Comparison of ENCODE assay signal across 24 cellular contexts in the genomic region with DNA sequence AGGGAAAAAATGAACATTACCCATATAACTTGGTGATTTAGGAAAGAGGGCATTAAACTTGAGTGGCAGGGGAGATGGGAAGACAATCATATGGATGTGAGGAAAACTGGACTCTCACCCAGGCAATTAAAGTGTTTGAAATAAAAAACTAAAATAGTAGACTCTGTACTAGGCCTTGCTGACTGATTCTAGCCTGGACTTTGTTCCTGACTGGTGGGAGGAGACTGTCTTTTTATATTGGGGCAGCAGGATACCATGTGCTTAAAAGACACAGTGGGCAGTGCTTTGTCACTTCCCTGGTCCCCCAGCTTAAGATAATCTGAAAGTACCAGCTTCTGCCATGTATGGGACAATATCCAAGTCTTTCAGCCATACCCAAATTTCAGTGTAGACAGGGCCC.
DNase-seq lines count a peak whose midpoint lies in the region; ATAC-seq, FAIRE-seq and TF ChIP-seq lines count a peak whose summit lies in the region.
"Had no signal": no experiment of that assay in that cellular context is flagged by ENCODE, and none has a peak within 500 bp of the region (broad histone marks: within the 10 kb centered on the region; RNA-seq: fewer than 3 reads in every experiment).

No MANE protein-coding gene starts in this region.

- no peak overlapping the region for H3K27ac Mint-ChIP-seq in activated CD4-positive, alpha-beta T cell treated with anti-CD3 and anti-CD28 coated beads, Interleukin-2, amount 10 ng/mL, durations not matched to agents 24 days and 14 days
- no peak overlapping the region for H3K27ac Mint-ChIP-seq in activated CD4-positive, alpha-beta T cell treated with anti-CD3 and anti-CD28 coated beads, Interleukin-2, amount 10 ng/mL, durations not matched to agents 7 days and 5 days
- H3K27ac Mint-ChIP-seq: B cell; CD4-positive, CD25-positive, alpha-beta regulatory T cell; CD8-positive, alpha-beta T cell; HFFc6 had no signal

- in situ Hi-C loops in HepG2 (cut with HindIII; ENCODE audit: extremely low pct_ligation_motif_present, low pct_unique_long_range_greater_than_20kb), result no loop called here

- no peak for FAIRE-seq in HepG2 (lab: Jason Lieb, UNC)
- FAIRE-seq: A204.1, G401.6, GM12892, H54 had no signal

- H3K4me3 ChIP-seq in HepG2 (replicated peaks in 1 of 3; ENCODE audit: insufficient read depth in 1 of 3, low read depth in 2 of 3, low read length in 3 of 3) (no peak overlapping the region), mucosa of descending colon (no peak overlapping the region)
- H3K4me3 ChIP-seq: BLaER1, HAP-1 had no signal

- TF ChIP-seq EP300 in HepG2 (IDR thresholded peaks at IDR 0.05; ENCODE audit: low read depth in 2 of 2, low read length in 2 of 2) (no peak), HepG2 (CRISPR knock-in tag; IDR thresholded peaks at IDR 0.05; ENCODE audit: borderline replicate concordance) (no peak)

- H3K4me1 Mint-ChIP-seq in activated CD4-positive, alpha-beta T cell treated with anti-CD3 and anti-CD28 coated beads, Interleukin-2, amount 10 ng/mL, durations not matched to agents 24 days and 14 days, result no peaks in the 10 kb centered on the region
- no peaks in the 10 kb centered on the region for H3K4me1 Mint-ChIP-seq in activated CD4-positive, alpha-beta T cell treated with anti-CD3 and anti-CD28 coated beads, Interleukin-2, amount 10 ng/mL, durations not matched to agents 7 days and 5 days
- H3K4me1 Mint-ChIP-seq: B cell; CD4-positive, CD25-positive, alpha-beta regulatory T cell had no signal

- peak; percentile 32 for DNase-seq in activated CD4-positive, alpha-beta T cell treated with anti-CD3 and anti-CD28 coated beads, Interleukin-2, amount 10 ng/mL, durations not matched to agents 24 days and 14 days
- DNase-seq in activated CD4-positive, alpha-beta T cell treated with anti-CD3 and anti-CD28 coated beads, Interleukin-2, amount 10 ng/mL, durations not matched to agents 7 days and 5 days, result no peak
- DNase-seq in HepG2 (ENCODE audit: low spot score) (peak; percentile 50), mucosa of descending colon (peak in 1 of 3 donors; percentile 56), foreskin keratinocyte (no peak), NCI-H1417 (lab: John Stamatoyannopoulos, UW) (no peak), germinal center (ENCODE audit: low spot score) (no peak), HT-29 (ENCODE audit: low spot score) (no peak)
- DNase-seq: Caco-2; CD4-positive, CD25-positive, alpha-beta regulatory T cell; CD8-positive, alpha-beta T cell; DMS153; DND-41; GOT3; HFFc6 had no signal

- ATAC-seq in HepG2 (peak; percentile 14; the same call in 2 of the 3 replicates), mucosa of descending colon (peak; percentile 94), foreskin keratinocyte (no peak)
- ATAC-seq: CD8-positive, alpha-beta T cell had no signal

- no peak overlapping the region for H3K4me3 Mint-ChIP-seq in activated CD4-positive, alpha-beta T cell treated with anti-CD3 and anti-CD28 coated beads, Interleukin-2, amount 10 ng/mL, durations not matched to agents 24 days and 14 days
- no peak overlapping the region for H3K4me3 Mint-ChIP-seq in activated CD4-positive, alpha-beta T cell treated with anti-CD3 and anti-CD28 coated beads, Interleukin-2, amount 10 ng/mL, durations not matched to agents 7 days and 5 days
- H3K4me3 Mint-ChIP-seq: B cell; CD4-positive, CD25-positive, alpha-beta regulatory T cell; CD8-positive, alpha-beta T cell; HFFc6 had no signal

- no peak for TF ChIP-seq CTCF in HepG2 (CRISPR knock-in tag; IDR thresholded peaks at IDR 0.05)
- TF ChIP-seq CTCF in mucosa of descending colon (IDR thresholded peaks at IDR 0.05), result no peak
- TF ChIP-seq CTCF in foreskin keratinocyte (conservative IDR thresholded peaks at IDR 0.05), result no peak

- H3K27me3 Mint-ChIP-seq in activated CD4-positive, alpha-beta T cell treated with anti-CD3 and anti-CD28 coated beads, Interleukin-2, amount 10 ng/mL, durations not matched to agents 24 days and 14 days, result no peaks in the 10 kb centered on the region
- no peaks in the 10 kb centered on the region for H3K27me3 Mint-ChIP-seq in activated CD4-positive, alpha-beta T cell treated with anti-CD3 and anti-CD28 coated beads, Interleukin-2, amount 10 ng/mL, durations not matched to agents 7 days and 5 days

- intact Hi-C loops in activated CD4-positive, alpha-beta T cell treated with anti-CD3 and anti-CD28 coated beads, Interleukin-2, amount 10 ng/mL, durations not matched to agents 24 days and 14 days (cut with micrococcal nuclease), result no loop called here
- intact Hi-C loops in HepG2 (cut with micrococcal nuclease; ENCODE audit: unreplicated experiment), result loop anchor here (1.0 kb wide), 1 partner anchor 8 kb away; no protein-coding TSS in a partner anchor
- intact Hi-C loops in mucosa of descending colon (cut with DNase I, micrococcal nuclease), result no loop called here

- no TSS peak for BruUV-seq in HepG2 (replicated peaks; lab: Mats Ljungman, UMichigan)

- H4K20me1 ChIP-seq in HepG2 (ENCODE audit: insufficient read depth, low read length), result no peaks in the 10 kb centered on the region
- H4K20me1 ChIP-seq: BLaER1 had no signal

- H3K9me3 Mint-ChIP-seq in activated CD4-positive, alpha-beta T cell treated with anti-CD3 and anti-CD28 coated beads, Interleukin-2, amount 10 ng/mL, durations not matched to agents 24 days and 14 days, result peaks cover 6% of the 10 kb centered on the region
- H3K9me3 Mint-ChIP-seq in activated CD4-positive, alpha-beta T cell treated with anti-CD3 and anti-CD28 coated beads, Interleukin-2, amount 10 ng/mL, durations not matched to agents 7 days and 5 days, result no peaks in the 10 kb centered on the region

- H3K4me2 ChIP-seq in HepG2 (ENCODE audit: low read depth, low read length), result 0 out of 2 replicates have a peak overlapping the region, but pooled peaks have one; percentile 24
- H3K4me2 ChIP-seq: BLaER1 had no signal

- no peaks in the 10 kb centered on the region for H3K36me3 Mint-ChIP-seq in activated CD4-positive, alpha-beta T cell treated with anti-CD3 and anti-CD28 coated beads, Interleukin-2, amount 10 ng/mL, durations not matched to agents 24 days and 14 days (ENCODE audit: low read depth)
- no peaks in the 10 kb centered on the region for H3K36me3 Mint-ChIP-seq in activated CD4-positive, alpha-beta T cell treated with anti-CD3 and anti-CD28 coated beads, Interleukin-2, amount 10 ng/mL, durations not matched to agents 7 days and 5 days (ENCODE audit: low read depth)
- H3K36me3 Mint-ChIP-seq: CD4-positive, CD25-positive, alpha-beta regulatory T cell; CD8-positive, alpha-beta T cell had no signal

- H2AFZ ChIP-seq in HepG2 (ENCODE audit: low read length), result no peak overlapping the region

- CTCF ChIA-PET in activated CD4-positive, alpha-beta T cell treated with anti-CD3 and anti-CD28 coated beads, Interleukin-2, amount 10 ng/mL, durations not matched to agents 7 days and 5 days (lab: Charles Lee), result no interaction called here
- CTCF ChIA-PET in HepG2 (lab: Yijun Ruan, JAX; ENCODE audit: low intra/inter-chr PET ratio, low total read pairs), result no interaction called here

- POLR2A ChIA-PET in activated CD4-positive, alpha-beta T cell treated with anti-CD3 and anti-CD28 coated beads, Interleukin-2, amount 10 ng/mL, durations not matched to agents 7 days and 5 days (lab: Charles Lee), result no interaction called here
- POLR2A ChIA-PET in HepG2 (lab: Yijun Ruan, JAX), result no interaction called here

- no peaks in the 10 kb centered on the region for H3K27me3 ChIP-seq in HepG2 (ENCODE audit: control insufficient read depth in 1 of 2, insufficient read depth in 2 of 2, low read length in 2 of 2)
- no peaks in the 10 kb centered on the region for H3K27me3 ChIP-seq in foreskin keratinocyte
- H3K27me3 ChIP-seq: BLaER1 had no signal

- no peak overlapping the region for H3K27ac ChIP-seq in HepG2 (ENCODE audit: extremely low read length, insufficient read depth, low read length)
- no peak overlapping the region for H3K27ac ChIP-seq in foreskin keratinocyte
- H3K27ac ChIP-seq: 22Rv1, BLaER1, C4-2B had no signal

- no peaks in the 10 kb centered on the region for H3K79me2 ChIP-seq in HepG2 (ENCODE audit: insufficient read depth, low read length)

- H3K9me3 ChIP-seq in HepG2 (ENCODE audit: low read length) (no peaks in the 10 kb centered on the region), mucosa of descending colon (no peaks in the 10 kb centered on the region)
- H3K9me3 ChIP-seq: BLaER1, Caco-2, HAP-1 had no signal

- H3K9ac ChIP-seq in HepG2 (ENCODE audit: insufficient read depth, low read depth, low read length), result no peak overlapping the region
- H3K9ac ChIP-seq: BLaER1 had no signal

- peaks cover 37% of the 10 kb centered on the region for H3K4me1 ChIP-seq in HepG2 (ENCODE audit: insufficient read depth, low read length)
- H3K4me1 ChIP-seq in mucosa of descending colon (ENCODE audit: low read depth), result no peaks in the 10 kb centered on the region
- H3K4me1 ChIP-seq in foreskin keratinocyte, result peaks cover 9% of the 10 kb centered on the region
- H3K4me1 ChIP-seq: Caco-2, HAP-1 had no signal

- no peaks in the 10 kb centered on the region for H3K36me3 ChIP-seq in HepG2 (replicated peaks in 1 of 2; ENCODE audit: control insufficient read depth in 1 of 2, insufficient read depth in 2 of 2, low read length in 2 of 2)
- no peaks in the 10 kb centered on the region for H3K36me3 ChIP-seq in mucosa of descending colon (ENCODE audit: low read depth)
- H3K36me3 ChIP-seq: BLaER1, HAP-1 had no signal

- TF ChIP-seq RAD21 in HepG2 (CRISPR knock-in tag; IDR thresholded peaks at IDR 0.05), result no peak

- no peak for TF ChIP-seq POLR2A in HepG2 (IDR thresholded peaks at IDR 0.05; ENCODE audit: insufficient read depth in 1 of 2, low read depth in 2 of 2, low read length in 2 of 2)

TF ChIP-seq in HepG2, 621 proteins besides CTCF, POLR2A, EP300 and RAD21 (continues in another document):
- TF ChIP-seq HOXD1 (CRISPR knock-in tag; IDR thresholded peaks at IDR 0.05) (no peak), HNF4A (CRISPR knock-in tag; IDR thresholded peaks at IDR 0.05) (peak; percentile 57)

Comparison
In these comparisons a context has a peak if more than half of its experiments do, and no peak if none do; other contexts are left out.
1. DNase-seq: peak in activated CD4-positive, alpha-beta T cell treated with anti-CD3 and anti-CD28 coated beads, Interleukin-2, amount 10 ng/mL, durations not matched to agents 24 days and 14 days (single experiment) and HepG2 (single experiment); none in activated CD4-positive, alpha-beta T cell treated with anti-CD3 and anti-CD28 coated beads, Interleukin-2, amount 10 ng/mL, durations not matched to agents 7 days and 5 days (single experiment), foreskin keratinocyte (0 of 2), NCI-H1417 (0 of 3), germinal center (single experiment) and HT-29 (single experiment).